In genomic region chr20:64209148-64209547, GRCh38 we compare ENCODE assay signal across 37 cellular contexts. TPM values are rescaled to one million over a fixed set of nuclear protein-coding genes. Genes with fewer than 3 reads are reported as not detected.
"Had no signal": no experiment of that assay in that cellular context is flagged by ENCODE, and none has a peak within 500 bp of the region (broad histone marks: within the 10 kb centered on the region; RNA-seq: fewer than 3 reads in every experiment).

No MANE protein-coding gene starts in this region.

- H3K4me1 Mint-ChIP-seq: activated CD4-positive, alpha-beta T cell treated with anti-CD3 and anti-CD28 coated beads, Interleukin-2, amount 10 ng/mL, durations not matched to agents 24 days and 14 days; activated naive CD4-positive, alpha-beta T cell treated with anti-CD3 and anti-CD28 coated beads, Interleukin-2, amount 50 U/mL, for 24 hours; activated naive CD8-positive, alpha-beta T cell treated with anti-CD3 and anti-CD28 coated beads, Interleukin-2, amount 10 ng/mL, durations not matched to agents 7 days and 5 days; activated T-helper 17 cell treated with anti-CD3 and anti-CD28 coated beads, Interleukin-2, amount 50 U/mL, for 72 hours had no signal

- H3K9me3 Mint-ChIP-seq: activated CD4-positive, alpha-beta T cell treated with anti-CD3 and anti-CD28 coated beads, Interleukin-2, amount 10 ng/mL, durations not matched to agents 24 days and 14 days; activated CD8-positive, alpha-beta T cell treated with anti-CD3 and anti-CD28 coated beads for 36 hours; activated naive CD4-positive, alpha-beta T cell treated with anti-CD3 and anti-CD28 coated beads, Interleukin-2, amount 50 U/mL, for 24 hours; activated naive CD8-positive, alpha-beta T cell treated with anti-CD3 and anti-CD28 coated beads, Interleukin-2, amount 10 ng/mL, durations not matched to agents 7 days and 5 days; activated T-cell treated with anti-CD3 and anti-CD28 coated beads, Interleukin-2, amount 50 U/mL, for 72 hours; activated T-helper 17 cell treated with anti-CD3 and anti-CD28 coated beads, Interleukin-2, amount 50 U/mL, for 72 hours had no signal

- H3K36me3 ChIP-seq: ascending aorta, breast epithelium, WERI-Rb-1 had no signal

- ATAC-seq: activated CD8-positive, alpha-beta T cell treated with anti-CD3 and anti-CD28 coated beads for 36 hours; activated T-cell treated with anti-CD3 and anti-CD28 coated beads, Interleukin-2, amount 50 U/mL, for 72 hours; activated T-helper 17 cell treated with anti-CD3 and anti-CD28 coated beads, Interleukin-2, amount 50 U/mL, for 72 hours; Right ventricle myocardium inferior; SK-N-SH treated with all-trans-retinoic acid at 6 μM for 48 hours had no signal

- H3K27me3 ChIP-seq: ascending aorta had no signal

- H3K9me3 ChIP-seq: ascending aorta, breast epithelium had no signal

- H3K4me1 ChIP-seq: breast epithelium had no signal

- H3K27ac ChIP-seq: ascending aorta, breast epithelium, PC-9, RWPE1, WERI-Rb-1 had no signal

- H3K4me3 ChIP-seq: ascending aorta, breast epithelium, PC-9 had no signal

- H3K36me3 Mint-ChIP-seq: activated naive CD4-positive, alpha-beta T cell treated with anti-CD3 and anti-CD28 coated beads, Interleukin-2, amount 50 U/mL, for 24 hours; activated naive CD8-positive, alpha-beta T cell treated with anti-CD3 and anti-CD28 coated beads, Interleukin-2, amount 10 ng/mL, durations not matched to agents 7 days and 5 days had no signal

- H3K27ac Mint-ChIP-seq: activated CD4-positive, alpha-beta T cell treated with anti-CD3 and anti-CD28 coated beads, Interleukin-2, amount 10 ng/mL, durations not matched to agents 24 days and 14 days; activated CD8-positive, alpha-beta T cell treated with anti-CD3 and anti-CD28 coated beads for 36 hours; activated naive CD4-positive, alpha-beta T cell treated with anti-CD3 and anti-CD28 coated beads, Interleukin-2, amount 50 U/mL, for 24 hours; activated naive CD8-positive, alpha-beta T cell treated with anti-CD3 and anti-CD28 coated beads, Interleukin-2, amount 10 ng/mL, durations not matched to agents 7 days and 5 days; activated T-cell treated with anti-CD3 and anti-CD28 coated beads, Interleukin-2, amount 50 U/mL, for 72 hours; activated T-helper 17 cell treated with anti-CD3 and anti-CD28 coated beads, Interleukin-2, amount 50 U/mL, for 72 hours had no signal

- DNase-seq: activated CD4-positive, alpha-beta T cell treated with anti-CD3 and anti-CD28 coated beads, Interleukin-2, amount 10 ng/mL, durations not matched to agents 24 days and 14 days; activated CD4-positive, alpha-beta T cell treated with anti-CD3 and anti-CD28 coated beads, Interleukin-2, amount 50 U/mL, for 4 hours; activated CD8-positive, alpha-beta T cell treated with anti-CD3 and anti-CD28 coated beads for 36 hours; activated gamma-delta T cell; activated naive CD4-positive, alpha-beta T cell treated with Interleukin-2 at 50 U/mL for 16 hours; activated naive CD8-positive, alpha-beta T cell treated with anti-CD3 and anti-CD28 coated beads, Interleukin-2, amount 10 ng/mL, durations not matched to agents 7 days and 5 days; activated T-cell treated with anti-CD3 and anti-CD28 coated beads, Interleukin-2, amount 50 U/mL, for 1 hour; activated T-cell treated with anti-CD3 and anti-CD28 coated beads, Interleukin-2, amount 50 U/mL, for 72 hours; amygdala; MM.1S; MV-4-11; NCI-H1092; NCI-H146; NCI-H187; NCI-H2029 treated with DMSO at 0.1 percent for 48 hours; NCI-H2107; NCI-H2171; NCI-H510A; NCI-H526; NCI-H748 treated with DMSO at 0.1 percent for 48 hours; NK-92 treated with Interleukin-12 subunit alpha and Interleukin-12 subunit beta, amount 100 ng/mL, for 24 hours; PC-9; SIG-M5; T1000; WERI-Rb-1 had no signal

- H3K4me3 Mint-ChIP-seq: activated CD4-positive, alpha-beta T cell treated with anti-CD3 and anti-CD28 coated beads, Interleukin-2, amount 10 ng/mL, durations not matched to agents 24 days and 14 days; activated CD8-positive, alpha-beta T cell treated with anti-CD3 and anti-CD28 coated beads for 36 hours; activated naive CD4-positive, alpha-beta T cell treated with anti-CD3 and anti-CD28 coated beads, Interleukin-2, amount 50 U/mL, for 24 hours; activated naive CD8-positive, alpha-beta T cell treated with anti-CD3 and anti-CD28 coated beads, Interleukin-2, amount 10 ng/mL, durations not matched to agents 7 days and 5 days; activated T-cell treated with anti-CD3 and anti-CD28 coated beads, Interleukin-2, amount 50 U/mL, for 72 hours; activated T-helper 17 cell treated with anti-CD3 and anti-CD28 coated beads, Interleukin-2, amount 50 U/mL, for 72 hours had no signal

- H2AFZ ChIP-seq: PC-9 had no signal

- H3K27me3 Mint-ChIP-seq: activated CD4-positive, alpha-beta T cell treated with anti-CD3 and anti-CD28 coated beads, Interleukin-2, amount 10 ng/mL, durations not matched to agents 24 days and 14 days; activated CD8-positive, alpha-beta T cell treated with anti-CD3 and anti-CD28 coated beads for 36 hours; activated naive CD4-positive, alpha-beta T cell treated with anti-CD3 and anti-CD28 coated beads, Interleukin-2, amount 50 U/mL, for 24 hours; activated naive CD8-positive, alpha-beta T cell treated with anti-CD3 and anti-CD28 coated beads, Interleukin-2, amount 10 ng/mL, durations not matched to agents 7 days and 5 days had no signal

- H3K4me2 ChIP-seq: PC-9 had no signal

RNA-seq across cellular contexts. Expression of gene MYT1, which starts 44.9 kb away (rescaled TPM):
- total RNA-seq: activated CD4-positive, alpha-beta T cell treated with anti-CD3 and anti-CD28 coated beads, Interleukin-2, amount 10 ng/mL, durations not matched to agents 24 days and 14 days; activated CD8-positive, alpha-beta memory T cell treated with anti-CD3 and anti-CD28 coated beads for 36 hours; activated CD8-positive, alpha-beta T cell treated with anti-CD3 and anti-CD28 coated beads for 36 hours; ascending aorta; cardiac septum; LHCN-M2; PC-9; T-helper 1 cell treated with Interleukin-12 subunit alpha and Interleukin-12 subunit beta and Interleukin-4 antibody, amounts not matched to agents 30 ng/mL and 1 ng/mL, for 36 hours; T-helper 2 cell treated with Interferon-gamma antibody and Interleukin-4, amounts not matched to agents 100 ng/mL and 5 ng/mL, for 36 hours had no signal
